In the genomic region with DNA sequence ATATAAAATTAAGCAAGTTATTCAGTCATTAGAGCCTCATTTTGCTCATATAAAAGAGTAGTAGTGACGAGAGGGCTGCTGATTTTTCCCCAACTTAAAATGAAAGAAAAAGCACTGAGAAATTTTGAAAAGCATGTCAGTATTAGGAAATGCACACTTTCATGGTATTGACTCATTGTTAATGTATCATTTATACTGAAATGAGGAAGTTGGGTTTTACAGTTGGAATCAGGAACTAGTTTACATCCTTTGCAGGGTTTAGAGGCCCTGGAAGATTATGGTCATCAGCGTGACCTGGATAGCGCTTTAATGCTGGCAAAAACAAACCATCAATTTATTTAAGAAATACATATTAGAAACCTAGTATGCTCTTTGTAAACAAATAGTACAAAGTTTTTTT, we compare ENCODE assay signal across 8 cellular contexts.
DNase-seq lines count a peak whose midpoint lies in the region; ATAC-seq and TF ChIP-seq lines count a peak whose summit lies in the region.

No MANE protein-coding gene starts in this region.

- no peak overlapping the region for H2BK20ac ChIP-seq in H9 (ENCODE audit: low read depth, low read length, poor library complexity, severe bottlenecking)

- H3K4me1 ChIP-seq in H9 (ENCODE audit: insufficient read depth, low read length), result no peaks in the 10 kb centered on the region

- no peak overlapping the region for H3K4me2 ChIP-seq in H9 (ENCODE audit: insufficient read depth, insufficient read length, low read length)

- no peaks in the 10 kb centered on the region for H3K9me3 ChIP-seq in T-helper 17 cell (ENCODE audit: control insufficient read depth, low read length, poor library complexity, severe bottlenecking)
- H3K9me3 ChIP-seq in H9 (ENCODE audit: control insufficient read depth, low read depth, low read length), result no peaks in the 10 kb centered on the region

- H2BK5ac ChIP-seq in H9 (ENCODE audit: insufficient read length, low read length), result no peak overlapping the region

- no peak overlapping the region for H2AFZ ChIP-seq in H9 (ENCODE audit: low read length)

- no peak overlapping the region for H3K27ac ChIP-seq in H9 (ENCODE audit: insufficient read length, low read depth, low read length)

- no peak overlapping the region for H3K14ac ChIP-seq in H9 (ENCODE audit: insufficient read depth, low read length)

- no peaks in the 10 kb centered on the region for H3K27me3 ChIP-seq in H9 (ENCODE audit: insufficient read depth, low read length)

- peaks cover 48% of the 10 kb centered on the region for H3K4me1 Mint-ChIP-seq in activated CD8-positive, alpha-beta memory T cell treated with anti-CD3 and anti-CD28 coated beads, Interleukin-2, amount 10 ng/mL, durations not matched to agents 7 days and 5 days
- H3K4me1 Mint-ChIP-seq in T-helper 17 cell (peaks cover 25% of the 10 kb centered on the region), H9 (peaks cover 9 to 24% of the 10 kb centered on the region in 2 experiments)

- H3K9ac ChIP-seq in H9 (ENCODE audit: extremely low read depth, insufficient read length, low read length), result no peak overlapping the region

- H2AK5ac ChIP-seq in H9 (ENCODE audit: insufficient read length, low read length), result no peak overlapping the region

- no peaks in the 10 kb centered on the region for H3K36me3 Mint-ChIP-seq in activated CD8-positive, alpha-beta memory T cell treated with anti-CD3 and anti-CD28 coated beads, Interleukin-2, amount 10 ng/mL, durations not matched to agents 7 days and 5 days
- H3K36me3 Mint-ChIP-seq in T-helper 17 cell (ENCODE audit: low read depth) (peaks cover 2% of the 10 kb centered on the region), H9 (ENCODE audit: insufficient read depth in 1 of 3, low read depth in 3 of 3) (no peaks in the 10 kb centered on the region)

- no peaks in the 10 kb centered on the region for H3K9me3 Mint-ChIP-seq in activated CD8-positive, alpha-beta memory T cell treated with anti-CD3 and anti-CD28 coated beads, Interleukin-2, amount 10 ng/mL, durations not matched to agents 7 days and 5 days (ENCODE audit: low read depth)
- H3K9me3 Mint-ChIP-seq in H9, result no peaks in the 10 kb centered on the region; a peak in 1 of 5 replicates

- H3T11ph ChIP-seq in H9 (ENCODE audit: low read length), result no peak overlapping the region

- H4K5ac ChIP-seq in H9 (ENCODE audit: insufficient read length, low read depth, low read length), result no peak overlapping the region

- CTCF ChIA-PET in activated CD8-positive, alpha-beta memory T cell treated with anti-CD3 and anti-CD28 coated beads, Interleukin-2, amount 10 ng/mL, durations not matched to agents 7 days and 5 days (lab: Charles Lee), result interaction anchor here (0.9 kb wide), 1 partner anchor 191 kb away, joined by 3 read pairs; no protein-coding TSS in a partner anchor

- no peaks in the 10 kb centered on the region for H3K79me2 ChIP-seq in H9 (ENCODE audit: insufficient read depth, low read length)

- H2BK15ac ChIP-seq in H9 (ENCODE audit: low read depth, low read length), result no peak overlapping the region

- no peak for DNase-seq in activated CD8-positive, alpha-beta memory T cell treated with anti-CD3 and anti-CD28 coated beads, Interleukin-2, amount 10 ng/mL, durations not matched to agents 7 days and 5 days
- DNase-seq in activated CD8-positive, alpha-beta memory T cell treated with anti-CD3 and anti-CD28 coated beads, Interleukin-2, amount 50 U/mL, for 4 hours, result no peak
- DNase-seq in T-helper 17 cell (no peak), renal cortical epithelial cell (ENCODE audit: low read depth) (peak; percentile 56), COLO829 (ENCODE audit: low spot score) (no peak), NCI-H446 treated with DMSO at 0.1 percent for 48 hours (lab: John Stamatoyannopoulos, UW) (no peak), H9 (no peak)

- no peak overlapping the region for H4K8ac ChIP-seq in H9 (replicated peaks; ENCODE audit: insufficient read length, low read depth, low read length)

- H2BK120ac ChIP-seq in H9 (ENCODE audit: low read depth, low read length, poor library complexity, severe bottlenecking), result no peak overlapping the region

- no peaks in the 10 kb centered on the region for H4K20me1 ChIP-seq in H9 (ENCODE audit: control insufficient read depth, insufficient read depth, insufficient read length)

- H3K18ac ChIP-seq in H9 (ENCODE audit: insufficient read length, low read depth, low read length), result no peak overlapping the region

- H3K23ac ChIP-seq in H9 (ENCODE audit: insufficient read length, low read depth, low read length), result no peak overlapping the region

- H3K4ac ChIP-seq in H9 (ENCODE audit: low read depth, low read length), result no peak overlapping the region

- H2BK12ac ChIP-seq in H9 (ENCODE audit: insufficient read length, low read depth, low read length), result no peak overlapping the region

- H3K79me1 ChIP-seq in H9 (ENCODE audit: insufficient read depth, low read depth, low read length, poor library complexity, severe bottlenecking), result no peaks in the 10 kb centered on the region

- no peaks in the 10 kb centered on the region for H3K23me2 ChIP-seq in H9 (ENCODE audit: insufficient read length, low read depth, low read length, poor library complexity, severe bottlenecking)

- no peak overlapping the region for H4K91ac ChIP-seq in H9 (ENCODE audit: insufficient read length, low read depth, low read length)

- TF ChIP-seq CTCF in H9 (conservative IDR thresholded peaks at IDR 0.05), result no peak

- ATAC-seq in activated CD8-positive, alpha-beta memory T cell treated with anti-CD3 and anti-CD28 coated beads, Interleukin-2, amount 10 ng/mL, durations not matched to agents 7 days and 5 days, result peak; percentile 20
- ATAC-seq in HG03064 (IDR thresholded peaks at IDR 0.05; ENCODE audit: low read depth, unreplicated experiment) (peak; percentile 76), T-helper 17 cell (no peak)

- H3K4me3 Mint-ChIP-seq in activated CD8-positive, alpha-beta memory T cell treated with anti-CD3 and anti-CD28 coated beads, Interleukin-2, amount 10 ng/mL, durations not matched to agents 7 days and 5 days, result peak overlapping the region; percentile 23
- peak overlapping the region; percentile 31 for H3K4me3 Mint-ChIP-seq in T-helper 17 cell
- H3K4me3 Mint-ChIP-seq in H9, result no peak overlapping the region

- no CpG with 5 or more reads among the region's 3 CpGs for WGBS in H9 (ENCODE audit: extremely low coverage, insufficient read length, low lambda C conversion rate)

- H3K56ac ChIP-seq in H9 (ENCODE audit: insufficient read length, low read depth, low read length), result no peak overlapping the region

- peak overlapping the region; percentile 78 for H3K27ac Mint-ChIP-seq in activated CD8-positive, alpha-beta memory T cell treated with anti-CD3 and anti-CD28 coated beads, Interleukin-2, amount 10 ng/mL, durations not matched to agents 7 days and 5 days
- H3K27ac Mint-ChIP-seq in T-helper 17 cell, result peak overlapping the region; percentile 83
- H3K27ac Mint-ChIP-seq in H9, result no peak overlapping the region

- no peaks in the 10 kb centered on the region for H3K27me3 Mint-ChIP-seq in activated CD8-positive, alpha-beta memory T cell treated with anti-CD3 and anti-CD28 coated beads, Interleukin-2, amount 10 ng/mL, durations not matched to agents 7 days and 5 days
- H3K27me3 Mint-ChIP-seq in T-helper 17 cell (no peaks in the 10 kb centered on the region), H9 (ENCODE audit: low read depth) (no peaks in the 10 kb centered on the region)

Comparison
In these comparisons a context has a peak if more than half of its experiments do, and no peak if none do; other contexts are left out.
1. H3K27ac Mint-ChIP-seq: peak in activated CD8-positive, alpha-beta memory T cell treated with anti-CD3 and anti-CD28 coated beads, Interleukin-2, amount 10 ng/mL, durations not matched to agents 7 days and 5 days (single experiment) and T-helper 17 cell (single experiment); none in H9 (0 of 3).
2. H3K4me3 Mint-ChIP-seq: peak in activated CD8-positive, alpha-beta memory T cell treated with anti-CD3 and anti-CD28 coated beads, Interleukin-2, amount 10 ng/mL, durations not matched to agents 7 days and 5 days (single experiment) and T-helper 17 cell (single experiment); none in H9 (0 of 2).